Comparison of ENCODE assay signal across 21 cellular contexts in genomic region chr16:58543685-58544084, GRCh38. TPM values are rescaled to one million over a fixed set of nuclear protein-coding genes. Genes with fewer than 3 reads are reported as not detected.
DNase-seq lines count a peak whose midpoint lies in the region; ATAC-seq and TF ChIP-seq lines count a peak whose summit lies in the region.
"Had no signal": no experiment of that assay in that cellular context is flagged by ENCODE, and none has a peak within 500 bp of the region (broad histone marks: within the 10 kb centered on the region; RNA-seq: fewer than 3 reads in every experiment).

No MANE protein-coding gene starts in this region.

- ATAC-seq in left lobe of liver: peak; percentile 91
- peak; percentile 89 to 96 (median 92) for ATAC-seq in right lobe of liver
- no peak for ATAC-seq in GM18909 (IDR thresholded peaks at IDR 0.05; ENCODE audit: poor library complexity, unreplicated experiment)
- ATAC-seq: CD8-positive, alpha-beta T cell; GM12878; GM23338 had no signal

- 58% methylated on average over 6 of the region's 8 CpGs for WGBS in right lobe of liver (ENCODE audit: insufficient coverage, low coverage, low lambda C conversion rate, missing lambda C conversion rate)

- H3K4me3 ChIP-seq in right lobe of liver: no peak overlapping the region
- H3K4me3 ChIP-seq: BLaER1, GM12878, GM23338 had no signal

- peaks cover 9 to 96% (median 48%) of the 10 kb centered on the region in 4 donors for H3K36me3 ChIP-seq in right lobe of liver

- H3K4me3 Mint-ChIP-seq in activated naive CD8-positive, alpha-beta T cell: no peak overlapping the region
- H3K4me3 Mint-ChIP-seq in activated naive CD8-positive, alpha-beta T cell treated with anti-CD3 and anti-CD28 coated beads for 36 hours: no peak overlapping the region
- H3K4me3 Mint-ChIP-seq: B cell; CD4-positive, CD25-positive, alpha-beta regulatory T cell; CD8-positive, alpha-beta T cell; GM23338 had no signal

- peaks cover 13% of the 10 kb centered on the region for H3K36me3 Mint-ChIP-seq in activated naive CD8-positive, alpha-beta T cell
- H3K36me3 Mint-ChIP-seq in activated naive CD8-positive, alpha-beta T cell treated with anti-CD3 and anti-CD28 coated beads for 36 hours: peaks cover 39% of the 10 kb centered on the region

- DNase-seq in activated naive CD8-positive, alpha-beta T cell treated with anti-CD3 and anti-CD28 coated beads for 36 hours: no peak
- DNase-seq in left lobe of liver (ENCODE audit: low spot score): peak; percentile 58
- DNase-seq in right lobe of liver: peak; percentile 32 to 75 (median 67)
- no peak for DNase-seq in MV-4-11 (lab: John Stamatoyannopoulos, UW)
- DNase-seq in stimulated activated CD4-positive, alpha-beta T cell treated with anti-CD3 and anti-CD28 coated beads, Interleukin-4, amount 100 ng/mL, for 24 hours: no peak
- DNase-seq: Caco-2; CD4-positive, CD25-positive, alpha-beta regulatory T cell; CD8-positive, alpha-beta T cell; DMS153; EL; GDM1; H7; HCEC 1CT had no signal

- no peaks in the 10 kb centered on the region for H3K27me3 ChIP-seq in right lobe of liver
- H3K27me3 ChIP-seq: BLaER1 had no signal

- no peak for TF ChIP-seq POLR2A in right lobe of liver (IDR thresholded peaks at IDR 0.05)

- H3K4me1 ChIP-seq in right lobe of liver: no peaks in the 10 kb centered on the region
- H3K4me1 ChIP-seq: BLaER1, Caco-2 had no signal

- H3K27ac ChIP-seq in right lobe of liver: no peak overlapping the region
- H3K27ac ChIP-seq: 22Rv1, BLaER1, C4-2B had no signal

- H3K27me3 Mint-ChIP-seq in activated naive CD8-positive, alpha-beta T cell: no peaks in the 10 kb centered on the region
- no peaks in the 10 kb centered on the region for H3K27me3 Mint-ChIP-seq in activated naive CD8-positive, alpha-beta T cell treated with anti-CD3 and anti-CD28 coated beads for 36 hours
- H3K27me3 Mint-ChIP-seq: B cell; CD4-positive, CD25-positive, alpha-beta regulatory T cell had no signal

- no peaks in the 10 kb centered on the region for H3K4me1 Mint-ChIP-seq in activated naive CD8-positive, alpha-beta T cell (ENCODE audit: low read depth)
- peaks cover 3% of the 10 kb centered on the region for H3K4me1 Mint-ChIP-seq in activated naive CD8-positive, alpha-beta T cell treated with anti-CD3 and anti-CD28 coated beads for 36 hours
- H3K4me1 Mint-ChIP-seq: B cell, GM23338 had no signal

- no peaks in the 10 kb centered on the region for H3K9me3 Mint-ChIP-seq in activated naive CD8-positive, alpha-beta T cell (ENCODE audit: low read depth)
- no peaks in the 10 kb centered on the region for H3K9me3 Mint-ChIP-seq in activated naive CD8-positive, alpha-beta T cell treated with anti-CD3 and anti-CD28 coated beads for 36 hours
- H3K9me3 Mint-ChIP-seq: CD4-positive, CD25-positive, alpha-beta regulatory T cell; CD8-positive, alpha-beta T cell; GM23338 had no signal

- TF ChIP-seq CTCF in right lobe of liver (IDR thresholded peaks at IDR 0.05): no peak

- intact Hi-C loops in right lobe of liver (cut with DNase I): no loop called here

- peak overlapping the region; percentile 10 for H3K27ac Mint-ChIP-seq in activated naive CD8-positive, alpha-beta T cell
- H3K27ac Mint-ChIP-seq in activated naive CD8-positive, alpha-beta T cell treated with anti-CD3 and anti-CD28 coated beads for 36 hours: no peak overlapping the region
- H3K27ac Mint-ChIP-seq: B cell; CD8-positive, alpha-beta T cell; GM23338 had no signal

- H3K9me3 ChIP-seq in right lobe of liver: no peaks in the 10 kb centered on the region
- H3K9me3 ChIP-seq: BLaER1, Caco-2 had no signal

RNA-seq across cellular contexts. Expression of gene SETD6, which starts 28.4 kb away (rescaled TPM):
- 10 to 100 TPM; 18.7 to 20.2 TPM for total RNA-seq in activated naive CD8-positive, alpha-beta T cell treated with anti-CD3 and anti-CD28 coated beads for 36 hours
- 13.5 TPM for total RNA-seq in left lobe of liver
- total RNA-seq in right lobe of liver: 10 to 100 TPM in 3 of 6 experiments, 1 to 10 TPM in 3; 6.8 to 14.5 (median 10.2) TPM

RNA-seq across cellular contexts. Expression of gene NDRG4, which starts 43.7 kb away (rescaled TPM):
- total RNA-seq in activated naive CD8-positive, alpha-beta T cell treated with anti-CD3 and anti-CD28 coated beads for 36 hours: 1 to 10 TPM; 6.8 to 7.3 TPM
- total RNA-seq in left lobe of liver (2.4 TPM), right lobe of liver (1 to 10 TPM in 4 of 6 experiments, under 1 TPM in 2; 0.76 to 2.9 (median 2.1) TPM)
- total RNA-seq: CD8-positive, alpha-beta T cell had no signal

Comparison
In these comparisons a context has a peak if more than half of its experiments do, and no peak if none do; other contexts are left out.
1. DNase-seq: peak in left lobe of liver (single experiment) and right lobe of liver (3 of 3); none in activated naive CD8-positive, alpha-beta T cell treated with anti-CD3 and anti-CD28 coated beads for 36 hours (single experiment), MV-4-11 (single experiment) and stimulated activated CD4-positive, alpha-beta T cell treated with anti-CD3 and anti-CD28 coated beads, Interleukin-4, amount 100 ng/mL, for 24 hours (single experiment).